Comparison of ENCODE assay signal across 27 cellular contexts in genomic region chr18:53101719-53102118, GRCh38.
"Had no signal": no experiment of that assay in that cellular context is flagged by ENCODE, and none has a peak within 500 bp of the region (broad histone marks: within the 10 kb centered on the region; RNA-seq: fewer than 3 reads in every experiment).

No MANE protein-coding gene starts in this region.

- H3K27ac Mint-ChIP-seq: activated CD4-positive, alpha-beta memory T cell treated with anti-CD3 and anti-CD28 coated beads for 36 hours; activated CD4-positive, alpha-beta T cell treated with anti-CD3 and anti-CD28 coated beads for 36 hours; activated CD4-positive, alpha-beta T cell treated with anti-CD3 and anti-CD28 coated beads, Interleukin-2, amount 10 ng/mL, durations not matched to agents 24 days and 14 days; activated CD8-positive, alpha-beta memory T cell treated with anti-CD3 and anti-CD28 coated beads, Interleukin-2, amount 10 ng/mL, durations not matched to agents 7 days and 5 days; activated CD8-positive, alpha-beta T cell treated with anti-CD3 and anti-CD28 coated beads, Interleukin-2, amount 10 ng/mL, durations not matched to agents 7 days and 5 days; activated naive CD4-positive, alpha-beta T cell treated with anti-CD3 and anti-CD28 coated beads, Interleukin-2, amount 10 ng/mL, durations not matched to agents 7 days and 5 days; activated naive CD4-positive, alpha-beta T cell treated with anti-CD3 and anti-CD28 coated beads, Interleukin-2, amount 50 U/mL, for 72 hours; activated naive CD8-positive, alpha-beta T cell treated with anti-CD3 and anti-CD28 coated beads, Interleukin-2, amount 10 ng/mL, durations not matched to agents 7 days and 5 days; activated T-cell treated with anti-CD3 and anti-CD28 coated beads, Interleukin-2, amount 50 U/mL, for 72 hours; T-helper 17 cell; T-helper 2 cell treated with Interferon-gamma antibody and Interleukin-4, amounts not matched to agents 5 μg/mL and 100 μg/mL, for 36 hours had no signal

- H3K4me3 Mint-ChIP-seq: activated CD4-positive, alpha-beta memory T cell treated with anti-CD3 and anti-CD28 coated beads for 36 hours; activated CD4-positive, alpha-beta T cell treated with anti-CD3 and anti-CD28 coated beads for 36 hours; activated CD4-positive, alpha-beta T cell treated with anti-CD3 and anti-CD28 coated beads, Interleukin-2, amount 10 ng/mL, durations not matched to agents 24 days and 14 days; activated CD8-positive, alpha-beta memory T cell treated with anti-CD3 and anti-CD28 coated beads, Interleukin-2, amount 10 ng/mL, durations not matched to agents 7 days and 5 days; activated CD8-positive, alpha-beta T cell treated with anti-CD3 and anti-CD28 coated beads, Interleukin-2, amount 10 ng/mL, durations not matched to agents 7 days and 5 days; activated naive CD4-positive, alpha-beta T cell treated with anti-CD3 and anti-CD28 coated beads, Interleukin-2, amount 10 ng/mL, durations not matched to agents 7 days and 5 days; activated naive CD8-positive, alpha-beta T cell treated with anti-CD3 and anti-CD28 coated beads, Interleukin-2, amount 10 ng/mL, durations not matched to agents 7 days and 5 days; activated T-cell treated with anti-CD3 and anti-CD28 coated beads, Interleukin-2, amount 50 U/mL, for 72 hours; brain; T-helper 17 cell; T-helper 2 cell treated with Interferon-gamma antibody and Interleukin-4, amounts not matched to agents 5 μg/mL and 100 μg/mL, for 36 hours had no signal

- DNase-seq: activated CD4-positive, alpha-beta memory T cell treated with anti-CD3 and anti-CD28 coated beads for 36 hours; activated CD4-positive, alpha-beta T cell treated with anti-CD3 and anti-CD28 coated beads for 36 hours; activated CD4-positive, alpha-beta T cell treated with anti-CD3 and anti-CD28 coated beads, Interleukin-2, amount 10 ng/mL, durations not matched to agents 24 days and 14 days; activated CD4-positive, CD25-positive, alpha-beta regulatory T cell; activated CD4-positive, CD25-positive, alpha-beta regulatory T cell treated with anti-CD3 and anti-CD28 coated beads, Interleukin-2, amount 50 U/mL, for 72 hours; activated CD8-positive, alpha-beta memory T cell treated with anti-CD3 and anti-CD28 coated beads, Interleukin-2, amount 10 ng/mL, durations not matched to agents 7 days and 5 days; activated CD8-positive, alpha-beta memory T cell treated with anti-CD3 and anti-CD28 coated beads, Interleukin-2, amount 50 U/mL, for 4 hours; activated CD8-positive, alpha-beta T cell treated with anti-CD3 and anti-CD28 coated beads, Interleukin-2, amount 10 ng/mL, durations not matched to agents 7 days and 5 days; activated gamma-delta T cell; activated naive CD4-positive, alpha-beta T cell; activated naive CD4-positive, alpha-beta T cell treated with anti-CD3 and anti-CD28 coated beads, Interleukin-2, amount 10 ng/mL, durations not matched to agents 7 days and 5 days; activated naive CD8-positive, alpha-beta T cell treated with anti-CD3 and anti-CD28 coated beads, Interleukin-2, amount 10 ng/mL, durations not matched to agents 7 days and 5 days; activated T-cell treated with anti-CD3 and anti-CD28 coated beads, Interleukin-2, amount 50 U/mL, for 1 hour; activated T-cell treated with anti-CD3 and anti-CD28 coated beads, Interleukin-2, amount 50 U/mL, for 72 hours; central memory CD4-positive, alpha-beta T cell; cerebellar nuclear complex; colonic mucosa; effector CD8-positive, alpha-beta T cell; esophagus squamous epithelium; foreskin melanocyte; heart right ventricle; T-helper 17 cell; T1000 had no signal

- H3K27me3 Mint-ChIP-seq: activated CD4-positive, alpha-beta memory T cell treated with anti-CD3 and anti-CD28 coated beads for 36 hours; activated CD4-positive, alpha-beta T cell treated with anti-CD3 and anti-CD28 coated beads for 36 hours; activated CD4-positive, alpha-beta T cell treated with anti-CD3 and anti-CD28 coated beads, Interleukin-2, amount 10 ng/mL, durations not matched to agents 24 days and 14 days; activated CD8-positive, alpha-beta memory T cell treated with anti-CD3 and anti-CD28 coated beads, Interleukin-2, amount 10 ng/mL, durations not matched to agents 7 days and 5 days; activated naive CD4-positive, alpha-beta T cell treated with anti-CD3 and anti-CD28 coated beads, Interleukin-2, amount 10 ng/mL, durations not matched to agents 7 days and 5 days; activated naive CD8-positive, alpha-beta T cell treated with anti-CD3 and anti-CD28 coated beads, Interleukin-2, amount 10 ng/mL, durations not matched to agents 7 days and 5 days; brain; T-helper 17 cell had no signal

- H3K4me1 Mint-ChIP-seq: activated CD4-positive, alpha-beta T cell treated with anti-CD3 and anti-CD28 coated beads for 36 hours; activated CD4-positive, alpha-beta T cell treated with anti-CD3 and anti-CD28 coated beads, Interleukin-2, amount 10 ng/mL, durations not matched to agents 24 days and 14 days; activated CD8-positive, alpha-beta memory T cell treated with anti-CD3 and anti-CD28 coated beads, Interleukin-2, amount 10 ng/mL, durations not matched to agents 7 days and 5 days; activated naive CD4-positive, alpha-beta T cell treated with anti-CD3 and anti-CD28 coated beads, Interleukin-2, amount 10 ng/mL, durations not matched to agents 7 days and 5 days; activated naive CD8-positive, alpha-beta T cell treated with anti-CD3 and anti-CD28 coated beads, Interleukin-2, amount 10 ng/mL, durations not matched to agents 7 days and 5 days; T-helper 17 cell had no signal

- H3K36me3 Mint-ChIP-seq: activated CD4-positive, alpha-beta memory T cell treated with anti-CD3 and anti-CD28 coated beads for 36 hours; activated CD8-positive, alpha-beta memory T cell treated with anti-CD3 and anti-CD28 coated beads, Interleukin-2, amount 10 ng/mL, durations not matched to agents 7 days and 5 days; activated naive CD4-positive, alpha-beta T cell treated with anti-CD3 and anti-CD28 coated beads, Interleukin-2, amount 10 ng/mL, durations not matched to agents 7 days and 5 days; activated naive CD8-positive, alpha-beta T cell treated with anti-CD3 and anti-CD28 coated beads, Interleukin-2, amount 10 ng/mL, durations not matched to agents 7 days and 5 days had no signal

- ATAC-seq: activated CD4-positive, alpha-beta T cell treated with anti-CD3 and anti-CD28 coated beads for 36 hours; activated CD8-positive, alpha-beta memory T cell treated with anti-CD3 and anti-CD28 coated beads, Interleukin-2, amount 10 ng/mL, durations not matched to agents 7 days and 5 days; activated CD8-positive, alpha-beta T cell treated with anti-CD3 and anti-CD28 coated beads, Interleukin-2, amount 10 ng/mL, durations not matched to agents 7 days and 5 days; activated naive CD4-positive, alpha-beta T cell treated with anti-CD3 and anti-CD28 coated beads, Interleukin-2, amount 50 U/mL, for 72 hours; activated T-cell treated with anti-CD3 and anti-CD28 coated beads, Interleukin-2, amount 50 U/mL, for 72 hours; gastroesophageal sphincter; heart right ventricle; T-helper 17 cell had no signal
